In genomic region chr7:67484244-67484751, GRCh38 we compare ENCODE assay signal across 8 cellular contexts.
DNase-seq lines count a peak whose midpoint lies in the region; ATAC-seq and TF ChIP-seq lines count a peak whose summit lies in the region.

No MANE protein-coding gene starts in this region.

- H3K4me3 ChIP-seq in PC-9 (no peak overlapping the region), colonic mucosa (no peak overlapping the region), subcutaneous abdominal adipose tissue (ENCODE audit: low read depth in 1 of 5, low read length in 5 of 5) (peak overlapping the region; percentile 37 to 62 (median 51))

- no peaks in the 10 kb centered on the region for H4K20me1 ChIP-seq in PC-9 (ENCODE audit: insufficient read depth)

- H3F3A ChIP-seq in PC-9 (ENCODE audit: insufficient read depth, low read depth), result no peaks in the 10 kb centered on the region

- H3K9ac ChIP-seq in colonic mucosa (ENCODE audit: low read depth in 2 of 2, low read length in 2 of 2) (no peak overlapping the region), subcutaneous abdominal adipose tissue (ENCODE audit: low read length in 5 of 5) (no peak overlapping the region)

- H3K4me1 Mint-ChIP-seq in activated CD4-positive, alpha-beta T cell treated with anti-CD3 and anti-CD28 coated beads for 36 hours, result peaks cover 2% of the 10 kb centered on the region

- TF ChIP-seq CTCF in PC-9 (conservative IDR thresholded peaks at IDR 0.05) (peak; percentile 80), colonic mucosa (IDR thresholded peaks at IDR 0.05) (peak; percentile 50)

- 0 out of 2 replicates have a peak overlapping the region, but pooled peaks have one; percentile 25 for H3K4me2 ChIP-seq in PC-9

- POLR2A ChIA-PET in activated CD4-positive, alpha-beta T cell treated with anti-CD3 and anti-CD28 coated beads for 36 hours (lab: Charles Lee), result interaction anchor here (0.6 kb wide), 2 partner anchors 169 to 650 kb away, joined by 4 read pairs; no protein-coding TSS in a partner anchor
- POLR2A ChIA-PET in PC-9 (lab: Charles Lee; ENCODE audit: unreplicated experiment), result interaction anchor here (0.6 kb wide), 2 partner anchors 181 to 784 kb away, joined by 3 to 7 read pairs; no protein-coding TSS in a partner anchor

- H3K27ac ChIP-seq in PC-9 (no peak overlapping the region), colonic mucosa (no peak overlapping the region), subcutaneous abdominal adipose tissue (ENCODE audit: low read depth, low read length) (no peak overlapping the region)

- DNase-seq in activated CD4-positive, alpha-beta T cell treated with anti-CD3 and anti-CD28 coated beads for 36 hours, result peak; percentile 52
- no peak for DNase-seq in activated CD4-positive, alpha-beta T cell treated with anti-CD3 and anti-CD28 coated beads for 1 hour
- DNase-seq in Kasumi-1 (lab: John Stamatoyannopoulos, UW), result peak; percentile 46 to 65
- peak; percentile 43 to 55 for DNase-seq in PC-9
- peak; percentile 22 for DNase-seq in colonic mucosa
- peak; percentile 27 to 30 for DNase-seq in left colon

- H2AFZ ChIP-seq in PC-9, result no peak overlapping the region

- H3K36me3 Mint-ChIP-seq in activated CD4-positive, alpha-beta T cell treated with anti-CD3 and anti-CD28 coated beads for 36 hours (ENCODE audit: low read depth), result no peaks in the 10 kb centered on the region

- H3K36me3 ChIP-seq in PC-9 (ENCODE audit: low read depth) (no peaks in the 10 kb centered on the region), colonic mucosa (no peaks in the 10 kb centered on the region), subcutaneous abdominal adipose tissue (ENCODE audit: control insufficient read depth in 5 of 5, insufficient read depth in 5 of 5, low read length in 5 of 5) (no peaks in the 10 kb centered on the region)

- no peaks in the 10 kb centered on the region for H3K79me2 ChIP-seq in PC-9 (ENCODE audit: low read depth)

- no peaks in the 10 kb centered on the region for H3K9me2 ChIP-seq in PC-9 (ENCODE audit: insufficient read depth)

- intact Hi-C loops in activated CD4-positive, alpha-beta T cell treated with anti-CD3 and anti-CD28 coated beads for 36 hours (cut with DNase I, micrococcal nuclease), result no loop called here
- intact Hi-C loops in PC-9 (cut with micrococcal nuclease; ENCODE audit: unreplicated experiment), result no loop called here
- intact Hi-C loops in colonic mucosa (cut with DNase I), result no loop called here
- intact Hi-C loops in left colon (cut with DNase I, micrococcal nuclease), result no loop called here

- CTCF ChIA-PET in activated CD4-positive, alpha-beta T cell treated with anti-CD3 and anti-CD28 coated beads for 36 hours (lab: Charles Lee), result interaction anchor here (0.6 to 0.9 kb wide), 8 partner anchors 10 to 1670 kb away, joined by 3 to 5 read pairs (median 3); no protein-coding TSS in a partner anchor
- CTCF ChIA-PET in PC-9 (lab: Charles Lee), result interaction anchor here (0.6 to 0.7 kb wide), 2 partner anchors 66 to 140 kb away, joined by 3 to 4 read pairs; no protein-coding TSS in a partner anchor

- no peak for ATAC-seq in activated CD4-positive, alpha-beta T cell treated with anti-CD3 and anti-CD28 coated beads for 36 hours
- no peak for ATAC-seq in left colon
- ATAC-seq in HG03045 (IDR thresholded peaks at IDR 0.05; ENCODE audit: unreplicated experiment), result no peak

- no TSS peak for BruUV-seq in PC-9 (replicated peaks; lab: Mats Ljungman, UMichigan)

- H3K9me3 ChIP-seq in PC-9 (ENCODE audit: insufficient read depth, low read depth) (no peaks in the 10 kb centered on the region), colonic mucosa (no peaks in the 10 kb centered on the region), subcutaneous abdominal adipose tissue (ENCODE audit: control insufficient read depth in 5 of 5, low read length in 5 of 5) (no peaks in the 10 kb centered on the region)

- peaks cover 5% of the 10 kb centered on the region for H3K27me3 Mint-ChIP-seq in activated CD4-positive, alpha-beta T cell treated with anti-CD3 and anti-CD28 coated beads for 36 hours

- H3K4me1 ChIP-seq in PC-9 (replicated peaks; ENCODE audit: insufficient read depth), result no peaks in the 10 kb centered on the region
- no peaks in the 10 kb centered on the region for H3K4me1 ChIP-seq in colonic mucosa
- peaks cover 0 to 8% (median 5%) of the 10 kb centered on the region in 5 donors for H3K4me1 ChIP-seq in subcutaneous abdominal adipose tissue (ENCODE audit: control insufficient read depth in 5 of 5, insufficient read depth in 5 of 5, low read length in 5 of 5)

- H3K27ac Mint-ChIP-seq in activated CD4-positive, alpha-beta T cell treated with anti-CD3 and anti-CD28 coated beads for 36 hours, result no peak overlapping the region

- no peak overlapping the region for H3K4me3 Mint-ChIP-seq in activated CD4-positive, alpha-beta T cell treated with anti-CD3 and anti-CD28 coated beads for 36 hours

- no peaks in the 10 kb centered on the region for H3K9me3 Mint-ChIP-seq in activated CD4-positive, alpha-beta T cell treated with anti-CD3 and anti-CD28 coated beads for 36 hours (ENCODE audit: low read depth)

- H3K27me3 ChIP-seq in PC-9 (ENCODE audit: insufficient read depth, low read depth) (peaks cover 38% of the 10 kb centered on the region), colonic mucosa (no peaks in the 10 kb centered on the region), subcutaneous abdominal adipose tissue (ENCODE audit: control insufficient read depth in 5 of 5, insufficient read depth in 4 of 5, low read length in 5 of 5) (peaks cover 0 to 4% (median 0%) of the 10 kb centered on the region in 5 donors)

Comparison
In these comparisons a context has a peak if more than half of its experiments do, and no peak if none do; other contexts are left out.
1. H3K4me3 ChIP-seq: peak in subcutaneous abdominal adipose tissue (5 of 5); none in PC-9 (single experiment) and colonic mucosa (single experiment).